ENCODE assay signal across 21 cellular contexts in the genomic region with DNA sequence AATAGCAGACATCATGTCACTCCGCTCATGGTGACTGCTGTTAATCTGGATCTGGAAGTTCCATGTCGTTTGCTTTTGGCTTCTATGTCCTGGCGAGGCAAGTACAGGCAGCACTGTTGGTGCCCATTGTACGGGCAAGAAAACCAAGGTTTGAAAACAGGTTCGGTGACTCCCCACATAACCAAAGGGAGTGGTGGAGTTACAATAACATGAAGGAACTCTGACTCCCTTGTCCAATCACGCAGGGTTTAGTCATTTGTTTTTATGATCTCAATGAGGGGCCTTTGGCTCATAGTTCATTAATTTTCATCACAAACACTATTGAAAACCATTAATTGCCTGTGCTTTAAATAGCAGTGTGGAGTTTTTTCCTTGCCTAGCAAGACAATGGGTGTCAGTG.
DNase-seq lines count a peak whose midpoint lies in the region; ATAC-seq and TF ChIP-seq lines count a peak whose summit lies in the region.
"Had no signal": no experiment of that assay in that cellular context is flagged by ENCODE, and none has a peak within 500 bp of the region (broad histone marks: within the 10 kb centered on the region; RNA-seq: fewer than 3 reads in every experiment).

No MANE protein-coding gene starts in this region.

- H3K36me3 Mint-ChIP-seq in neural crest cell (ENCODE audit: low read depth): no peaks in the 10 kb centered on the region
- H3K36me3 Mint-ChIP-seq: CD8-positive, alpha-beta T cell had no signal

- peaks cover 3% of the 10 kb centered on the region for H3K4me1 Mint-ChIP-seq in neural crest cell

- H3K9me3 ChIP-seq in esophagus (ENCODE audit: control insufficient read depth in 2 of 2, insufficient read depth in 1 of 2, low read depth in 1 of 2, low read length in 1 of 2): no peaks in the 10 kb centered on the region
- H3K9me3 ChIP-seq: A549, Caco-2 had no signal

- H3K4me3 ChIP-seq in esophagus (ENCODE audit: low read depth in 1 of 2, low read length in 2 of 2): no peak overlapping the region
- H3K4me3 ChIP-seq: A549 had no signal

- H3K27me3 Mint-ChIP-seq in neural crest cell (ENCODE audit: low read depth): no peaks in the 10 kb centered on the region

- no peaks in the 10 kb centered on the region for H3K36me3 ChIP-seq in esophagus (ENCODE audit: control insufficient read depth in 2 of 2, insufficient read depth in 2 of 2, low read length in 1 of 2)

- peak overlapping the region; percentile 27; the same call in 1 of the 2 replicates for H3K27ac ChIP-seq in VCaP
- H3K27ac ChIP-seq in esophagus (ENCODE audit: low read depth in 2 of 2, low read length in 1 of 2): peak overlapping the region; percentile 20 to 43
- H3K27ac ChIP-seq: A549, RWPE1 had no signal

- peak overlapping the region; percentile 52 for H3K27ac Mint-ChIP-seq in neural crest cell (ENCODE audit: unreplicated experiment)
- H3K27ac Mint-ChIP-seq: CD8-positive, alpha-beta T cell had no signal

- 51 to 70% methylated on average over 6 of the region's 6 CpGs for WGBS in esophagus, 2 donors

- H3K27me3 ChIP-seq in esophagus (ENCODE audit: control insufficient read depth in 1 of 2, insufficient read depth in 2 of 2, low read length in 2 of 2): no peaks in the 10 kb centered on the region

- peaks cover 2 to 9% of the 10 kb centered on the region in 2 donors for H3K4me1 ChIP-seq in esophagus (ENCODE audit: control insufficient read depth in 2 of 2, insufficient read depth in 2 of 2, low read length in 1 of 2)
- H3K4me1 ChIP-seq: A549, Caco-2 had no signal

- no peak overlapping the region for H3K4me3 Mint-ChIP-seq in neural crest cell
- H3K4me3 Mint-ChIP-seq: CD8-positive, alpha-beta T cell had no signal

- DNase-seq in neural crest cell (ENCODE audit: low read depth, low spot score) (no peak), epidermal melanocyte (ENCODE audit: insufficient read length, low spot score) (no peak)
- DNase-seq in activated CD4-positive, alpha-beta T cell treated with anti-CD3 and anti-CD28 coated beads for 48 hours: no peak
- DNase-seq: Caco-2; CD8-positive, alpha-beta T cell; DMS 273 treated with DMSO at 0.1 percent for 48 hours; EL; GDM1; KBM-7; MM.1S; NCI-H2029; NCI-H446 treated with DMSO at 0.1 percent for 48 hours; NCI-H526; SHP77 had no signal

- ATAC-seq in HG03565 (IDR thresholded peaks at IDR 0.05; ENCODE audit: unreplicated experiment) (no peak), HG03175 (IDR thresholded peaks at IDR 0.05; ENCODE audit: unreplicated experiment) (no peak)
- ATAC-seq: CD8-positive, alpha-beta T cell had no signal

- H3K9me3 Mint-ChIP-seq in neural crest cell: no peaks in the 10 kb centered on the region
- H3K9me3 Mint-ChIP-seq: CD8-positive, alpha-beta T cell had no signal

- TF ChIP-seq CTCF in GM12873 (IDR thresholded peaks at IDR 0.05; ENCODE audit: insufficient read depth, low read depth, low read length, missing control alignments) (peak; percentile 4), VCaP (conservative IDR thresholded peaks at IDR 0.05) (no peak), neural crest cell (conservative IDR thresholded peaks at IDR 0.05) (no peak)
